14 cellular contexts compared by ENCODE assay signal in genomic region chr2:28684142-28684858, GRCh38.
DNase-seq lines count a peak whose midpoint lies in the region; FAIRE-seq and TF ChIP-seq lines count a peak whose summit lies in the region.
"Had no signal": no experiment of that assay in that cellular context is flagged by ENCODE, and none has a peak within 500 bp of the region (broad histone marks: within the 10 kb centered on the region; RNA-seq: fewer than 3 reads in every experiment).

No MANE protein-coding gene starts in this region.

- peak; percentile 46 for DNase-seq in ELF-1 (ENCODE audit: low read depth, low spot score)
- DNase-seq in NCI-H2171 (lab: John Stamatoyannopoulos, UW) = peak; percentile 57
- no peak for DNase-seq in astrocyte (ENCODE audit: low read depth)
- peak; percentile 58 to 68 for DNase-seq in trophoblast cell
- DNase-seq in NCI-H526 treated with DMSO at 0.1 percent for 48 hours (lab: John Stamatoyannopoulos, UW) = no peak
- DNase-seq in effector CD8-positive, alpha-beta T cell (lab: John Stamatoyannopoulos, UW) = no peak
- no peak for DNase-seq in T-helper 2 cell
- DNase-seq: activated CD4-positive, alpha-beta T cell treated with anti-CD3 and anti-CD28 coated beads for 1 hour; colonic mucosa; COR-L47; H9; KBM-7 had no signal

- peaks cover 27% of the 10 kb centered on the region for H3K4me1 ChIP-seq in astrocyte (ENCODE audit: insufficient read depth, low read length)
- peaks cover 44 to 59% of the 10 kb centered on the region in 2 experiments for H3K4me1 ChIP-seq in trophoblast cell (ENCODE audit: control insufficient read depth in 1 of 2, insufficient read depth in 2 of 2, low read length in 2 of 2)
- H3K4me1 ChIP-seq: colonic mucosa had no signal

- peak overlapping the region; percentile 95 for H2BK120ac ChIP-seq in trophoblast cell (ENCODE audit: insufficient read depth, low read length, poor library complexity)

- no peaks in the 10 kb centered on the region for H3K9me3 ChIP-seq in astrocyte (ENCODE audit: insufficient read depth, low read depth, low read length)
- H3K9me3 ChIP-seq in trophoblast cell (ENCODE audit: insufficient read depth, low read depth, low read length) = no peaks in the 10 kb centered on the region
- H3K9me3 ChIP-seq: colonic mucosa had no signal

- no peak for FAIRE-seq in astrocyte (lab: Jason Lieb, UNC)
- FAIRE-seq: GM19239 had no signal

- H3K27ac Mint-ChIP-seq in astrocyte (ENCODE audit: unreplicated experiment) = peak overlapping the region; percentile 1

- H3K9me3 Mint-ChIP-seq in astrocyte (ENCODE audit: unreplicated experiment) = peaks cover 5% of the 10 kb centered on the region
- H3K9me3 Mint-ChIP-seq: H9, neural crest cell had no signal

- peak overlapping the region; percentile 69 for H3K18ac ChIP-seq in trophoblast cell (ENCODE audit: low read length)

- H3K4me2 ChIP-seq in astrocyte (ENCODE audit: low read length) = no peak overlapping the region
- peak overlapping the region; percentile 15 for H3K4me2 ChIP-seq in trophoblast cell (ENCODE audit: low read length)

- H3K36me3 Mint-ChIP-seq in astrocyte (ENCODE audit: low read depth, unreplicated experiment) = peaks cover 2% of the 10 kb centered on the region

- peak overlapping the region; percentile 63 for H2AK5ac ChIP-seq in trophoblast cell (ENCODE audit: low read length)

- no peak overlapping the region for H3K4me3 Mint-ChIP-seq in astrocyte (ENCODE audit: unreplicated experiment)
- H3K4me3 Mint-ChIP-seq: H9, neural crest cell had no signal

- no peaks in the 10 kb centered on the region for H3K79me2 ChIP-seq in astrocyte (ENCODE audit: insufficient read depth, low read length)
- H3K79me2 ChIP-seq in trophoblast cell (ENCODE audit: control insufficient read depth, insufficient read depth, low read length, poor library complexity) = peaks cover 17% of the 10 kb centered on the region

- peak overlapping the region; percentile 82 for H3K14ac ChIP-seq in trophoblast cell (ENCODE audit: low read length)

- peaks cover 70% of the 10 kb centered on the region for H3K79me1 ChIP-seq in trophoblast cell (ENCODE audit: low read length)

- H3K4me3 ChIP-seq in astrocyte (ENCODE audit: insufficient read depth, low read depth, low read length) (no peak overlapping the region), trophoblast cell (ENCODE audit: low read depth, low read length) (no peak overlapping the region)
- H3K4me3 ChIP-seq: colonic mucosa had no signal

- H3K36me3 ChIP-seq in astrocyte (ENCODE audit: insufficient read depth, low read length) (no peaks in the 10 kb centered on the region), trophoblast cell (ENCODE audit: control insufficient read depth in 1 of 2, insufficient read depth in 2 of 2, low read length in 2 of 2) (no peaks in the 10 kb centered on the region)
- H3K36me3 ChIP-seq: colonic mucosa had no signal

- WGBS in trophoblast cell (ENCODE audit: extremely low coverage, insufficient coverage, insufficient read length) = no CpG with 5 or more reads among the region's 13 CpGs

- no peaks in the 10 kb centered on the region for H3K27me3 ChIP-seq in astrocyte (ENCODE audit: insufficient read depth, low read length)
- H3K27me3 ChIP-seq in trophoblast cell (ENCODE audit: insufficient read depth, low read length) = no peaks in the 10 kb centered on the region
- H3K27me3 ChIP-seq: colonic mucosa had no signal

- H3K27ac ChIP-seq in astrocyte (ENCODE audit: low read depth, low read length) = no peak overlapping the region
- H3K27ac ChIP-seq in trophoblast cell (ENCODE audit: low read depth, low read length) = peak overlapping the region; percentile 99
- H3K27ac ChIP-seq: colonic mucosa had no signal

- H3K9ac ChIP-seq in astrocyte (ENCODE audit: low read length) = no peak overlapping the region
- no peak overlapping the region for H3K9ac ChIP-seq in trophoblast cell (ENCODE audit: low read length)

- TF ChIP-seq CTCF in astrocyte (IDR thresholded peaks at IDR 0.05; ENCODE audit: insufficient read depth, low read depth, low read length) = no peak

- H4K20me1 ChIP-seq in astrocyte (ENCODE audit: insufficient read depth, low read length) = no peaks in the 10 kb centered on the region

- peak overlapping the region; percentile 89 for H2BK5ac ChIP-seq in trophoblast cell (ENCODE audit: low read depth, low read length, poor library complexity)

- peak overlapping the region; percentile 13 for H4K12ac ChIP-seq in trophoblast cell (ENCODE audit: low read depth, low read length)

- H4K8ac ChIP-seq in trophoblast cell (ENCODE audit: low read depth, low read length) = peak overlapping the region; percentile 81

- H3K23ac ChIP-seq in trophoblast cell (ENCODE audit: low read length) = no peak overlapping the region

- H2BK12ac ChIP-seq in trophoblast cell (ENCODE audit: low read length) = peak overlapping the region; percentile 98

- peak overlapping the region; percentile 97 for H4K91ac ChIP-seq in trophoblast cell (ENCODE audit: low read depth, low read length)

- H2AFZ ChIP-seq in astrocyte (ENCODE audit: low read depth, low read length) = no peak overlapping the region
- peak overlapping the region; percentile 4 for H2AFZ ChIP-seq in trophoblast cell (ENCODE audit: insufficient read depth, low read length, poor library complexity)

- H3K4me1 Mint-ChIP-seq in astrocyte (ENCODE audit: low read depth, unreplicated experiment) = peaks cover 37% of the 10 kb centered on the region

- peak overlapping the region; percentile 80 for H3K4ac ChIP-seq in trophoblast cell (ENCODE audit: low read depth, low read length)

- H3K27me3 Mint-ChIP-seq in astrocyte (ENCODE audit: low read depth, unreplicated experiment) = peaks cover 7% of the 10 kb centered on the region

Comparison
In these comparisons a context has a peak if more than half of its experiments do, and no peak if none do; other contexts are left out.
1. DNase-seq: peak in ELF-1 (single experiment), NCI-H2171 (single experiment) and trophoblast cell (2 of 2); none in astrocyte (single experiment), NCI-H526 treated with DMSO at 0.1 percent for 48 hours (single experiment), effector CD8-positive, alpha-beta T cell (single experiment) and T-helper 2 cell (0 of 5).